Comparison of ENCODE assay signal across 26 cellular contexts in genomic region chr11:94405062-94405461, GRCh38. TPM values are rescaled to one million over a fixed set of nuclear protein-coding genes. Genes with fewer than 3 reads are reported as not detected.
"Had no signal": no experiment of that assay in that cellular context is flagged by ENCODE, and none has a peak within 500 bp of the region (broad histone marks: within the 10 kb centered on the region; RNA-seq: fewer than 3 reads in every experiment).

No MANE protein-coding gene starts in this region.

- H3K27me3 ChIP-seq: testis had no signal

- H3K27ac ChIP-seq: gastrocnemius medialis, heart right ventricle, neutrophil, psoas muscle, spleen, testis, tibial nerve, upper lobe of right lung had no signal

- DNase-seq: effector memory CD4-positive, alpha-beta T cell; gastrocnemius medialis; heart right ventricle; hypothalamus; kidney glomerular epithelial cell; mammary epithelial cell; mucosa of descending colon; naive thymus-derived CD8-positive, alpha-beta T cell; psoas muscle; retina; spleen; stimulated activated CD4-positive, alpha-beta T cell treated with anti-CD3 and anti-CD28 coated beads, Interleukin-15, amount 100 ng/mL, for 24 hours; stimulated activated CD4-positive, alpha-beta T cell treated with anti-CD3 and anti-CD28 coated beads, Interleukin-1b, Interleukin-23, amount 100 ng/mL, for 48 hours; stimulated activated CD4-positive, alpha-beta T cell treated with anti-CD3 and anti-CD28 coated beads, Interleukin-4, amount 100 ng/mL, for 24 hours; testis; upper lobe of right lung had no signal

- H3K36me3 ChIP-seq: gastrocnemius medialis, heart right ventricle, neutrophil, spleen, tibial nerve, upper lobe of right lung had no signal

- ATAC-seq: esophagus mucosa; gastrocnemius medialis; heart right ventricle; left lobe of liver; mucosa of descending colon; naive thymus-derived CD8-positive, alpha-beta T cell; psoas muscle; sciatic nerve; stimulated activated memory B cell treated with anti-CD40 and anti-IgM and Interleukin-4, amounts not matched to agents 10 μg/mL and 1 μg/mL and 100 μg/mL, for 72 hours; upper lobe of right lung had no signal

- H3K4me3 ChIP-seq: gastrocnemius medialis, heart right ventricle, mucosa of descending colon, psoas muscle, spleen, testis, tibial nerve, upper lobe of right lung had no signal

- H3K4me1 ChIP-seq: gastrocnemius medialis had no signal

- H3K9me3 ChIP-seq: gastrocnemius medialis, mucosa of descending colon, neutrophil, psoas muscle, testis, upper lobe of right lung had no signal

RNA-seq across cellular contexts. Expression of gene GPR83, which starts 3.8 kb away (rescaled TPM):
- total RNA-seq: esophagus mucosa, fibroblast of lung, fibroblast of villous mesenchyme, osteoblast, skeletal muscle tissue had no signal
